ENCODE assay signal across 23 cellular contexts in the genomic region with DNA sequence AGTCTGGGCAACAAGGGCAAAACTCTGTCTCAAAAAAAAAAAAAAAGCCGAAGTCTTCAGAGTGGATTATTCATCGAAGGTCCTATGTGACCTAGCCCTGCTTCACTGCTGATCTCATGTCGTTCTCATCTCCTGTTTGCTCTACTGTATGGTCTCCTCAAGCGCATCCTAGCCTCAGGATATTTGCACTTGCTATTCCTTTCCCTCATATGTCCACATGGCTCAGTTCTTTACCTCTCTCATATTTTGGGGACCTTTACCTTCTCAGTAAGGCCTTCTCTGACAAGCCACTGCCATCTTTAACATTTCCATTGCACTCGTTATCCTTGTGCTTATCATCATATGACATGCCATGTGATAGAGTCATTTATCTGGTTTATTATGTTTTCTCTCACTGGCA. TPM values are rescaled to one million over a fixed set of nuclear protein-coding genes. Genes with fewer than 3 reads are reported as not detected.
DNase-seq lines count a peak whose midpoint lies in the region; ATAC-seq, FAIRE-seq and TF ChIP-seq lines count a peak whose summit lies in the region.
"Had no signal": no experiment of that assay in that cellular context is flagged by ENCODE, and none has a peak within 500 bp of the region (broad histone marks: within the 10 kb centered on the region; RNA-seq: fewer than 3 reads in every experiment).

No MANE protein-coding gene starts in this region.

- intact Hi-C loops in natural killer cell (cut with micrococcal nuclease), result loop anchor here (5.0 kb wide), 1 partner anchor 208 kb away; a partner anchor contains a TSS

- no peak overlapping the region for H3K27ac ChIP-seq in astrocyte (ENCODE audit: low read depth, low read length)
- H3K27ac ChIP-seq: brain microvascular endothelial cell, esophagus muscularis mucosa, PC-9, SJCRH30, tibial artery had no signal

- H3K27me3 Mint-ChIP-seq in natural killer cell (ENCODE audit: low read depth in 2 of 2) (no peaks in the 10 kb centered on the region), astrocyte (ENCODE audit: low read depth, unreplicated experiment) (no peaks in the 10 kb centered on the region), progenitor cell of endocrine pancreas (no peaks in the 10 kb centered on the region)
- H3K27me3 Mint-ChIP-seq in natural killer cell treated with Interleukin-12 subunit alpha and Interleukin-12 subunit beta and Interleukin-15 and Interleukin-18, amount 100 ng/mL, for 72 hours, result no peaks in the 10 kb centered on the region

- H3K79me2 ChIP-seq in Loucy (ENCODE audit: insufficient read depth, low read length), result peaks cover 25% of the 10 kb centered on the region
- peaks cover 50% of the 10 kb centered on the region for H3K79me2 ChIP-seq in astrocyte (ENCODE audit: insufficient read depth, low read length)

- H3K4me1 Mint-ChIP-seq in natural killer cell, result peaks cover 14 to 31% of the 10 kb centered on the region in 2 donors
- peaks cover 15 to 37% of the 10 kb centered on the region in 2 donors for H3K4me1 Mint-ChIP-seq in natural killer cell treated with Interleukin-12 subunit alpha and Interleukin-12 subunit beta and Interleukin-15 and Interleukin-18, amount 100 ng/mL, for 72 hours (ENCODE audit: low read depth in 2 of 2)
- peaks cover 7% of the 10 kb centered on the region for H3K4me1 Mint-ChIP-seq in astrocyte (ENCODE audit: low read depth, unreplicated experiment)
- peaks cover 15% of the 10 kb centered on the region for H3K4me1 Mint-ChIP-seq in progenitor cell of endocrine pancreas (ENCODE audit: low read depth)

- H3K4me2 ChIP-seq in Loucy (ENCODE audit: low read depth, low read length, poor library complexity, severe bottlenecking) (peak overlapping the region; percentile 48), astrocyte (ENCODE audit: low read length) (no peak overlapping the region)
- H3K4me2 ChIP-seq: PC-9 had no signal

- no peak overlapping the region for H2AFZ ChIP-seq in Loucy (ENCODE audit: low read length)
- H2AFZ ChIP-seq in astrocyte (ENCODE audit: low read depth, low read length), result no peak overlapping the region
- H2AFZ ChIP-seq: PC-9 had no signal

- H3K9me3 ChIP-seq in Loucy (ENCODE audit: insufficient read depth, low read depth, low read length) (no peaks in the 10 kb centered on the region), astrocyte (ENCODE audit: insufficient read depth, low read depth, low read length) (no peaks in the 10 kb centered on the region)
- H3K9me3 ChIP-seq: esophagus muscularis mucosa, SJCRH30, tibial artery had no signal

- no peaks in the 10 kb centered on the region for H3F3A ChIP-seq in Loucy (ENCODE audit: low read depth)

- peak overlapping the region in 1 of 2 donors; percentile 66 for H3K27ac Mint-ChIP-seq in natural killer cell
- no peak overlapping the region for H3K27ac Mint-ChIP-seq in natural killer cell treated with Interleukin-12 subunit alpha and Interleukin-12 subunit beta and Interleukin-15 and Interleukin-18, amount 100 ng/mL, for 72 hours
- no peak overlapping the region for H3K27ac Mint-ChIP-seq in astrocyte (ENCODE audit: unreplicated experiment)
- H3K27ac Mint-ChIP-seq in progenitor cell of endocrine pancreas, result peak overlapping the region; percentile 50

- no peaks in the 10 kb centered on the region for H3K27me3 ChIP-seq in Loucy (ENCODE audit: insufficient read depth, low read length, poor library complexity, severe bottlenecking)
- no peaks in the 10 kb centered on the region for H3K27me3 ChIP-seq in astrocyte (ENCODE audit: insufficient read depth, low read length)
- H3K27me3 ChIP-seq: brain microvascular endothelial cell, esophagus muscularis mucosa, SJCRH30, tibial artery had no signal

- no peak overlapping the region for H3K4me3 ChIP-seq in Loucy (ENCODE audit: low read length, poor library complexity, severe bottlenecking)
- no peak overlapping the region for H3K4me3 ChIP-seq in astrocyte (ENCODE audit: insufficient read depth, low read depth, low read length)
- H3K4me3 ChIP-seq: esophagus muscularis mucosa, PC-9, SJCRH30, tibial artery had no signal

- no peaks in the 10 kb centered on the region for H3K9me3 Mint-ChIP-seq in natural killer cell
- H3K9me3 Mint-ChIP-seq in natural killer cell treated with Interleukin-12 subunit alpha and Interleukin-12 subunit beta and Interleukin-15 and Interleukin-18, amount 100 ng/mL, for 72 hours, result no peaks in the 10 kb centered on the region
- H3K9me3 Mint-ChIP-seq in astrocyte (ENCODE audit: unreplicated experiment), result no peaks in the 10 kb centered on the region
- H3K9me3 Mint-ChIP-seq in progenitor cell of endocrine pancreas (ENCODE audit: low read depth), result no peaks in the 10 kb centered on the region

- H3K9ac ChIP-seq in Loucy (ENCODE audit: low read depth, low read length, poor library complexity, severe bottlenecking), result no peak overlapping the region
- H3K9ac ChIP-seq in astrocyte (ENCODE audit: low read length), result no peak overlapping the region

- H4K20me1 ChIP-seq in Loucy (ENCODE audit: insufficient read depth, low read length, poor library complexity, severe bottlenecking), result no peaks in the 10 kb centered on the region
- peaks cover 8% of the 10 kb centered on the region for H4K20me1 ChIP-seq in astrocyte (ENCODE audit: insufficient read depth, low read length)

- H3K4me3 Mint-ChIP-seq in natural killer cell, result peak overlapping the region; percentile 4
- H3K4me3 Mint-ChIP-seq in natural killer cell treated with Interleukin-12 subunit alpha and Interleukin-12 subunit beta and Interleukin-15 and Interleukin-18, amount 100 ng/mL, for 72 hours, result no peak overlapping the region
- peak overlapping the region; percentile 17 for H3K4me3 Mint-ChIP-seq in astrocyte (ENCODE audit: unreplicated experiment)
- H3K4me3 Mint-ChIP-seq in progenitor cell of endocrine pancreas (ENCODE audit: low read depth), result peak overlapping the region; percentile 9

- ATAC-seq in natural killer cell, result no peak
- no peak for ATAC-seq in natural killer cell treated with Interleukin-12 subunit alpha and Interleukin-12 subunit beta and Interleukin-15 and Interleukin-18, amount 100 ng/mL, for 72 hours

- H3K4me1 ChIP-seq in Loucy (ENCODE audit: insufficient read depth, low read length, poor library complexity, severe bottlenecking), result peaks cover 16% of the 10 kb centered on the region
- peaks cover 4% of the 10 kb centered on the region for H3K4me1 ChIP-seq in astrocyte (ENCODE audit: insufficient read depth, low read length)
- H3K4me1 ChIP-seq: SJCRH30 had no signal

- H3K9me2 ChIP-seq in Loucy (replicated peaks; ENCODE audit: low read depth, low read length), result no peaks in the 10 kb centered on the region

- H3K36me3 ChIP-seq in Loucy (ENCODE audit: insufficient read depth, low read length) (no peaks in the 10 kb centered on the region), astrocyte (ENCODE audit: insufficient read depth, low read length) (no peaks in the 10 kb centered on the region)
- H3K36me3 ChIP-seq: brain microvascular endothelial cell, SJCRH30 had no signal

- no peak for FAIRE-seq in astrocyte (lab: Jason Lieb, UNC)
- FAIRE-seq: frontal cortex had no signal

- DNase-seq in natural killer cell (no peak), astrocyte (ENCODE audit: low read depth) (no peak), progenitor cell of endocrine pancreas (ENCODE audit: low spot score, unreplicated experiment) (no peak), NCI-H1930 (lab: John Stamatoyannopoulos, UW) (no peak), mucosa of gallbladder (ENCODE audit: low spot score) (no peak), NCI-H1092 (lab: John Stamatoyannopoulos, UW) (no peak)
- DNase-seq in natural killer cell treated with Interleukin-12 subunit alpha and Interleukin-12 subunit beta and Interleukin-15 and Interleukin-18, amount 100 ng/mL, for 72 hours (ENCODE audit: low spot score), result no peak
- DNase-seq: brain microvascular endothelial cell; DND-41; effector memory CD4-positive, alpha-beta T cell; hippocampal formation; islet precursor cell; NCI-H1092 treated with DMSO at 0.1 percent for 48 hours; NCI-H2029 treated with DMSO at 0.1 percent for 48 hours; occipital lobe; PC-9; SJCRH30; stimulated activated CD4-positive, alpha-beta T cell treated with anti-CD3 and anti-CD28 coated beads, Interleukin-4, amount 100 ng/mL, for 24 hours; stimulated activated naive CD4-positive, alpha-beta T cell treated with Interleukin-2 at 50 U/mL for 16 hours; tibial artery had no signal

- H3K36me3 Mint-ChIP-seq in natural killer cell (no peaks in the 10 kb centered on the region), astrocyte (ENCODE audit: low read depth, unreplicated experiment) (peaks cover 2% of the 10 kb centered on the region), progenitor cell of endocrine pancreas (ENCODE audit: insufficient read depth) (peaks cover 6% of the 10 kb centered on the region)
- H3K36me3 Mint-ChIP-seq in natural killer cell treated with Interleukin-12 subunit alpha and Interleukin-12 subunit beta and Interleukin-15 and Interleukin-18, amount 100 ng/mL, for 72 hours, result no peaks in the 10 kb centered on the region

- no peak for TF ChIP-seq CTCF in natural killer cell (IDR thresholded peaks at IDR 0.05)
- TF ChIP-seq CTCF in Loucy (conservative IDR thresholded peaks at IDR 0.05; ENCODE audit: low read length), result no peak
- TF ChIP-seq CTCF in astrocyte (IDR thresholded peaks at IDR 0.05; ENCODE audit: insufficient read depth, low read depth, low read length), result no peak
- no peak for TF ChIP-seq CTCF in progenitor cell of endocrine pancreas (IDR thresholded peaks at IDR 0.05; ENCODE audit: unreplicated experiment)

RNA-seq across cellular contexts. Expression of a gene that starts 2.6 kb away (rescaled TPM):
- total RNA-seq in natural killer cell (10 to 100 TPM; 24.1 to 25.2 (median 25.0) TPM), astrocyte (28.3 and 36.3 TPM in 2 replicates), progenitor cell of endocrine pancreas (37.5 and 40.7 TPM in 2 replicates), mucosa of gallbladder (21.4 TPM)
- 10 to 100 TPM; 34.0 to 40.9 TPM for total RNA-seq in natural killer cell treated with Interleukin-12 subunit alpha and Interleukin-12 subunit beta and Interleukin-15 and Interleukin-18, amount 100 ng/mL, for 72 hours

RNA-seq across cellular contexts. Expression of a gene that starts 41.4 kb away (rescaled TPM):
- total RNA-seq in natural killer cell, result 10 to 100 TPM; 18.7 to 26.0 (median 23.9) TPM
- total RNA-seq in natural killer cell treated with Interleukin-12 subunit alpha and Interleukin-12 subunit beta and Interleukin-15 and Interleukin-18, amount 100 ng/mL, for 72 hours, result 10 to 100 TPM; 19.0 to 23.7 TPM
- 34.8 and 39.1 TPM in 2 replicates for total RNA-seq in astrocyte
- 43.3 and 50.6 TPM in 2 replicates for total RNA-seq in progenitor cell of endocrine pancreas
- 34.5 TPM for total RNA-seq in mucosa of gallbladder

RNA-seq across cellular contexts. Expression of a gene that starts 41.8 kb away (rescaled TPM):
- total RNA-seq in natural killer cell, result 100 to 1,000 TPM; 161 to 189 (median 178) TPM
- 10 to 100 TPM; 74.2 to 79.2 TPM for total RNA-seq in natural killer cell treated with Interleukin-12 subunit alpha and Interleukin-12 subunit beta and Interleukin-15 and Interleukin-18, amount 100 ng/mL, for 72 hours
- 35.9 and 38.6 TPM in 2 replicates for total RNA-seq in astrocyte
- total RNA-seq in progenitor cell of endocrine pancreas, result 66.5 and 68.8 TPM in 2 replicates
- total RNA-seq in mucosa of gallbladder, result 39.9 TPM
